Comparison of ENCODE assay signal across 14 cellular contexts in the genomic region with DNA sequence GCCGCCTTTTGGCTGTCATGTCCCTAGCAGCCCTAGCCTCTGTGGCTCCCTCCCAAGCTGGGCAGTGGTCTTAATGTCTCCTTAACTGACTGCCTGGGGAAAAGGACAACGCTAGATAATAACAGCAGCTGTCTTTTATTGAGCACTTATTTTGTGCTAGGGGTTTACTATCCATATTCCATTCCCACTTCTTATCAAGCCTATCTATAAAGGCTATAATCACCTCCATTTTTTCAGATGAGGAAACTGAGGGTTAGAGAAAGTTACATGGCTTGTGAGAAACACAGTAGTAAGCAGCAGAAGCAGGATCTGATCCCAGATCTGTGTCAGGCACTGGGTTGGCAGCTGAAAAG. TPM values are rescaled to one million over a fixed set of nuclear protein-coding genes. Genes with fewer than 3 reads are reported as not detected.
DNase-seq lines count a peak whose midpoint lies in the region; ATAC-seq, FAIRE-seq and TF ChIP-seq lines count a peak whose summit lies in the region.
"Had no signal": no experiment of that assay in that cellular context is flagged by ENCODE, and none has a peak within 500 bp of the region (broad histone marks: within the 10 kb centered on the region; RNA-seq: fewer than 3 reads in every experiment).

No MANE protein-coding gene starts in this region.

- no peak for DNase-seq in left ventricle myocardium inferior
- DNase-seq in Right ventricle myocardium superior = no peak
- no peak for DNase-seq in activated CD4-positive, alpha-beta memory T cell treated with anti-CD3 and anti-CD28 coated beads, Interleukin-2, amount 10 ng/mL, durations not matched to agents 7 days and 5 days
- DNase-seq in kidney = peak; percentile 10
- no peak for DNase-seq in vagina (ENCODE audit: extremely low spot score in 2 of 2)
- no peak for DNase-seq in GDM1 (lab: John Stamatoyannopoulos, UW)
- no peak for DNase-seq in NCI-H345 treated with DMSO at 0.1 percent for 48 hours (lab: John Stamatoyannopoulos, UW; ENCODE audit: unreplicated experiment)
- DNase-seq: cerebellar nuclear complex, NCI-H1048 had no signal

- FAIRE-seq in kidney (lab: Jason Lieb, UNC) = no peak

- H3K4me1 Mint-ChIP-seq in activated CD4-positive, alpha-beta memory T cell treated with anti-CD3 and anti-CD28 coated beads, Interleukin-2, amount 10 ng/mL, durations not matched to agents 7 days and 5 days = peaks cover 99% of the 10 kb centered on the region

- peaks cover 45% of the 10 kb centered on the region for H3K36me3 Mint-ChIP-seq in activated CD4-positive, alpha-beta memory T cell treated with anti-CD3 and anti-CD28 coated beads, Interleukin-2, amount 10 ng/mL, durations not matched to agents 7 days and 5 days (ENCODE audit: low read depth)

- POLR2A ChIA-PET in activated CD4-positive, alpha-beta memory T cell treated with anti-CD3 and anti-CD28 coated beads, Interleukin-2, amount 10 ng/mL, durations not matched to agents 7 days and 5 days (lab: Charles Lee) = interaction anchor here (0.6 to 19.9 kb wide), 12 partner anchors 8 to 186 kb away, joined by 3 to 1302 read pairs (median 9); partner anchors contain the start of genes CD52, DHDDS, HMGN2 and SH3BGRL3

- H3K4me3 ChIP-seq in left ventricle myocardium inferior = no peak overlapping the region
- H3K4me3 ChIP-seq in kidney (ENCODE audit: low read length in 2 of 2) = no peak overlapping the region
- H3K4me3 ChIP-seq in vagina = no peak overlapping the region
- H3K4me3 ChIP-seq: HAP-1 had no signal

- H3K4me1 ChIP-seq in left ventricle myocardium inferior = peaks cover 77% of the 10 kb centered on the region
- peaks cover 0 to 6% of the 10 kb centered on the region in 2 donors for H3K4me1 ChIP-seq in kidney (ENCODE audit: control insufficient read depth in 1 of 2, insufficient read depth in 1 of 2, low read depth in 1 of 2, low read length in 2 of 2)
- H3K4me1 ChIP-seq in vagina = peaks cover 88% of the 10 kb centered on the region
- H3K4me1 ChIP-seq: BE2C, HAP-1 had no signal

- intact Hi-C loops in left ventricle myocardium inferior (cut with micrococcal nuclease) (no loop called here), Right ventricle myocardium superior (cut with DNase I) (loop anchor here (10.0 kb wide), 1 partner anchor 79 kb away; no protein-coding TSS in a partner anchor), kidney (cut with DNase I) (no loop called here), vagina (cut with DNase I) (loop anchor here (5.0 kb wide), 1 partner anchor 36 kb away; no protein-coding TSS in a partner anchor)

- H3K9me3 ChIP-seq in left ventricle myocardium inferior (replicated peaks) = no peaks in the 10 kb centered on the region
- no peaks in the 10 kb centered on the region for H3K9me3 ChIP-seq in kidney (ENCODE audit: control insufficient read depth in 1 of 2, low read length in 2 of 2)
- no peaks in the 10 kb centered on the region for H3K9me3 ChIP-seq in vagina
- H3K9me3 ChIP-seq: BE2C, HAP-1 had no signal

- H3K9ac ChIP-seq in kidney (ENCODE audit: low read length in 2 of 2) = no peak overlapping the region

- no peak for ATAC-seq in Right ventricle myocardium superior (ENCODE audit: poor library complexity)
- ATAC-seq in HG02759 (IDR thresholded peaks at IDR 0.05; ENCODE audit: unreplicated experiment) = no peak
- ATAC-seq: Right ventricle myocardium inferior had no signal

- H3K27ac Mint-ChIP-seq in activated CD4-positive, alpha-beta memory T cell treated with anti-CD3 and anti-CD28 coated beads, Interleukin-2, amount 10 ng/mL, durations not matched to agents 7 days and 5 days = peak overlapping the region; percentile 98

- H3K9me3 Mint-ChIP-seq in activated CD4-positive, alpha-beta memory T cell treated with anti-CD3 and anti-CD28 coated beads, Interleukin-2, amount 10 ng/mL, durations not matched to agents 7 days and 5 days = no peaks in the 10 kb centered on the region

- H3K36me3 ChIP-seq in left ventricle myocardium inferior = peaks cover 8% of the 10 kb centered on the region
- no peaks in the 10 kb centered on the region for H3K36me3 ChIP-seq in kidney (ENCODE audit: control insufficient read depth in 1 of 2, insufficient read depth in 2 of 2, low read length in 2 of 2)
- H3K36me3 ChIP-seq in vagina = peaks cover 0 to 8% of the 10 kb centered on the region in 2 donors
- H3K36me3 ChIP-seq: BE2C had no signal

- H3K27ac ChIP-seq in left ventricle myocardium inferior (replicated peaks) (peak overlapping the region; percentile 98), kidney (ENCODE audit: low read depth in 2 of 2, low read length in 2 of 2) (no peak overlapping the region), vagina (peak overlapping the region; percentile 40)

- no peaks in the 10 kb centered on the region for H3K27me3 Mint-ChIP-seq in activated CD4-positive, alpha-beta memory T cell treated with anti-CD3 and anti-CD28 coated beads, Interleukin-2, amount 10 ng/mL, durations not matched to agents 7 days and 5 days

- H3K27me3 ChIP-seq in left ventricle myocardium inferior (ENCODE audit: low read depth) = no peaks in the 10 kb centered on the region
- H3K27me3 ChIP-seq in vagina = no peaks in the 10 kb centered on the region
- H3K27me3 ChIP-seq: BE2C had no signal

- CTCF ChIA-PET in activated CD4-positive, alpha-beta memory T cell treated with anti-CD3 and anti-CD28 coated beads, Interleukin-2, amount 10 ng/mL, durations not matched to agents 7 days and 5 days (lab: Charles Lee) = interaction anchor here (1.0 to 17.9 kb wide), 15 partner anchors 10 to 163 kb away, joined by 3 to 883 read pairs (median 19); partner anchors contain the start of genes CD52, CEP85, UBXN11 and ZNF593

- H3K4me3 Mint-ChIP-seq in activated CD4-positive, alpha-beta memory T cell treated with anti-CD3 and anti-CD28 coated beads, Interleukin-2, amount 10 ng/mL, durations not matched to agents 7 days and 5 days = no peak overlapping the region

- TF ChIP-seq POLR2A in vagina (IDR thresholded peaks at IDR 0.05) = no peak

- TF ChIP-seq CTCF in left ventricle myocardium inferior (IDR thresholded peaks at IDR 0.05; ENCODE audit: borderline replicate concordance) = no peak
- TF ChIP-seq CTCF in kidney (IDR thresholded peaks at IDR 0.05; ENCODE audit: borderline replicate concordance, extremely low read depth, insufficient read depth) = no peak
- TF ChIP-seq CTCF in vagina (IDR thresholded peaks at IDR 0.05) = no peak

RNA-seq across cellular contexts. Expression of gene SH3BGRL3, which starts 6.2 kb away (rescaled TPM):
- 32.1 TPM for total RNA-seq in left ventricle myocardium inferior
- total RNA-seq in Right ventricle myocardium superior = 33.9 TPM
- 100 to 1,000 TPM; 662 to 665 TPM for total RNA-seq in activated CD4-positive, alpha-beta memory T cell treated with anti-CD3 and anti-CD28 coated beads, Interleukin-2, amount 10 ng/mL, durations not matched to agents 7 days and 5 days
- 140 TPM for total RNA-seq in kidney
- 180 TPM for polyA plus RNA-seq in kidney (ENCODE audit: insufficient read depth, low read depth, low replicate concordance)
- 115 TPM for total RNA-seq in vagina

RNA-seq across cellular contexts. Expression of gene UBXN11, which starts 20.4 kb away (rescaled TPM):
- 11.6 TPM for total RNA-seq in left ventricle myocardium inferior
- 8.3 TPM for total RNA-seq in Right ventricle myocardium superior
- total RNA-seq in activated CD4-positive, alpha-beta memory T cell treated with anti-CD3 and anti-CD28 coated beads, Interleukin-2, amount 10 ng/mL, durations not matched to agents 7 days and 5 days = 10 to 100 TPM; 46.9 to 49.9 TPM
- 55.0 TPM for total RNA-seq in kidney
- 30.2 TPM for polyA plus RNA-seq in kidney (ENCODE audit: insufficient read depth, low read depth, low replicate concordance)
- total RNA-seq in vagina = 7.1 TPM

RNA-seq across cellular contexts. Expression of gene CD52, which starts 31.7 kb away (rescaled TPM):
- 2.4 TPM for total RNA-seq in left ventricle myocardium inferior
- 4.4 TPM for total RNA-seq in Right ventricle myocardium superior
- 1,000 to 10,000 TPM; 1,572 to 1,591 TPM for total RNA-seq in activated CD4-positive, alpha-beta memory T cell treated with anti-CD3 and anti-CD28 coated beads, Interleukin-2, amount 10 ng/mL, durations not matched to agents 7 days and 5 days
- total RNA-seq in kidney = 30.8 TPM
- polyA plus RNA-seq in kidney (ENCODE audit: insufficient read depth, low read depth, low replicate concordance) = 13.2 TPM
- total RNA-seq in vagina = 8.1 TPM
- polyA plus RNA-seq: neural cell had no signal

RNA-seq across cellular contexts. Expression of gene CEP85, which starts 52.0 kb away (rescaled TPM):
- total RNA-seq in left ventricle myocardium inferior (71.2 TPM), Right ventricle myocardium superior (82.5 TPM), kidney (8.5 TPM), vagina (9.1 TPM)
- total RNA-seq in activated CD4-positive, alpha-beta memory T cell treated with anti-CD3 and anti-CD28 coated beads, Interleukin-2, amount 10 ng/mL, durations not matched to agents 7 days and 5 days = 10 to 100 TPM; 35.5 to 37.7 TPM
- polyA plus RNA-seq in kidney (ENCODE audit: insufficient read depth, low read depth, low replicate concordance) = 8.4 TPM

Comparison
In these comparisons a context has a peak if more than half of its experiments do, and no peak if none do; other contexts are left out.
1. intact Hi-C loops: an anchor here in Right ventricle myocardium superior (10.0 kb wide) and vagina (5.0 kb wide); none called in left ventricle myocardium inferior and kidney.
2. H3K27ac ChIP-seq: peak in left ventricle myocardium inferior (single experiment) and vagina (single experiment); none in kidney (0 of 2).
3. RNA of gene CD52, which starts 31.7 kb away (total RNA-seq): 1,572 to 1,591 TPM in activated CD4-positive, alpha-beta memory T cell treated with anti-CD3 and anti-CD28 coated beads, Interleukin-2, amount 10 ng/mL, durations not matched to agents 7 days and 5 days; 30.8 TPM in kidney (single experiment), 8.1 TPM in vagina (single experiment), 4.4 TPM in Right ventricle myocardium superior (single experiment) and 2.4 TPM in left ventricle myocardium inferior (single experiment); every median in the first group is over 10 times any median in the second.